Comparison of ENCODE assay signal across 9 cellular contexts in the genomic region with DNA sequence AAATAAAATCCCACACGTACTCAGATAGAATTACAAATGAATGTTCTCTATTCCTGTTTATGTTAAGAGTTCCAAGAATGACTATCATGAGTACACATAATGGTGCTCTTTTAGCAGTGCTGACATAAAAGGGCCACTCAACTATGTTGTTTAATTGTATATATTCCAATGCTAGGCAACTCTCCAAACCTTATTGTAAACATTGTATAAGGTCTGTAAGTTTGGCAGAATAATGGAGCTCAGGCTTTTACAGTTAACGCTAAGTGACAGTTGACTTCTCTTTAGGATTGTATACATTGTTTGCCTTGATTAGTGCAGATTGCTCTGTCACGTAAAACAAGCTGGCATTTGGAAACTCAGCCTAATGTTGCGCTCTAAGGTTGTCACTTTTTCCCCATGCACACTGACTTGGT. TPM values are rescaled to one million over a fixed set of nuclear protein-coding genes. Genes with fewer than 3 reads are reported as not detected.
DNase-seq lines count a peak whose midpoint lies in the region; ATAC-seq and TF ChIP-seq lines count a peak whose summit lies in the region.
"Had no signal": no experiment of that assay in that cellular context is flagged by ENCODE, and none has a peak within 500 bp of the region (broad histone marks: within the 10 kb centered on the region; RNA-seq: fewer than 3 reads in every experiment).

No MANE protein-coding gene starts in this region.

- peaks cover 3% of the 10 kb centered on the region for H3K36me3 Mint-ChIP-seq in nephron (ENCODE audit: low read depth)

- ATAC-seq in sciatic nerve, result no peak

- peak overlapping the region; percentile 37 to 48 (median 46) for H3K27ac Mint-ChIP-seq in nephron

- TF ChIP-seq CTCF in nephron (IDR thresholded peaks at IDR 0.05; ENCODE audit: unreplicated experiment in 3 of 3), result no peak

- H3K4me1 Mint-ChIP-seq in nephron, result peaks cover 79% of the 10 kb centered on the region

- DNase-seq in Daoy (ENCODE audit: low read depth) (peak; percentile 12), NCI-H1436 (lab: John Stamatoyannopoulos, UW) (peak; percentile 75), amniotic stem cell (lab: John Stamatoyannopoulos, UW) (peak; percentile 67), amygdala (lab: John Stamatoyannopoulos, UW) (no peak), sciatic nerve (ENCODE audit: low spot score) (no peak), superior temporal gyrus (ENCODE audit: extremely low spot score) (no peak)
- DNase-seq in activated CD4-positive, CD25-positive, alpha-beta regulatory T cell (lab: John Stamatoyannopoulos, UW), result no peak
- DNase-seq: activated gamma-delta T cell had no signal

- intact Hi-C loops in sciatic nerve (cut with DNase I), result no loop called here

- H3K4me3 Mint-ChIP-seq in nephron, result no peak overlapping the region

- H3K9me3 Mint-ChIP-seq in nephron, result no peaks in the 10 kb centered on the region

- H3K27me3 Mint-ChIP-seq in nephron (ENCODE audit: low read depth), result no peaks in the 10 kb centered on the region

RNA-seq across cellular contexts. Expression of a gene that starts 20.8 kb away (rescaled TPM):
- total RNA-seq in Daoy (2014; rRNA removed; shearing (Covaris generic)), result 67.2 and 73.3 TPM in 2 replicates
- 119 TPM for total RNA-seq in sciatic nerve

Comparison
In these comparisons a context has a peak if more than half of its experiments do, and no peak if none do; other contexts are left out.
1. DNase-seq: peak in Daoy (single experiment), NCI-H1436 (single experiment) and amniotic stem cell (single experiment); none in amygdala (0 of 56), activated CD4-positive, CD25-positive, alpha-beta regulatory T cell (0 of 4), sciatic nerve (single experiment) and superior temporal gyrus (single experiment).